In genomic region chr10:9828110-9828509, GRCh38 we compare ENCODE assay signal across 34 cellular contexts.
"Had no signal": no experiment of that assay in that cellular context is flagged by ENCODE, and none has a peak within 500 bp of the region (broad histone marks: within the 10 kb centered on the region; RNA-seq: fewer than 3 reads in every experiment).

No MANE protein-coding gene starts in this region.

- DNase-seq: Kasumi-1, KG1, MM.1S, MV-4-11, NCI-H1048, NCI-H1092, NCI-H1092 treated with DMSO at 0.1 percent for 48 hours, NCI-H1105, NCI-H1105 treated with DMSO at 0.1 percent for 48 hours, NCI-H1417, NCI-H1417 treated with DMSO at 0.1 percent for 48 hours, NCI-H1436, NCI-H1436 treated with DMSO at 0.1 percent for 48 hours, NCI-H146, NCI-H1694, NCI-H1694 treated with DMSO at 0.1 percent for 48 hours, NCI-H187, NCI-H187 treated with DMSO at 0.1 percent for 48 hours, NCI-H1930, NCI-H2029, NCI-H2029 treated with DMSO at 0.1 percent for 48 hours, NCI-H2081, NCI-H2081 treated with DMSO at 0.1 percent for 48 hours, NCI-H2107, NCI-H2171, NCI-H2171 treated with DMSO at 0.1 percent for 48 hours, NCI-H2227 treated with DMSO at 0.1 percent for 48 hours, NCI-H226, NCI-H345, NCI-H446, NCI-H446 treated with DMSO at 0.1 percent for 48 hours, NCI-H510A, NCI-H510A treated with DMSO at 0.1 percent for 48 hours had no signal

- H3K9ac ChIP-seq: KMS-11 had no signal

- H3K27ac ChIP-seq: KMS-11 had no signal

- H3K4me2 ChIP-seq: KMS-11 had no signal
